In the genomic region with DNA sequence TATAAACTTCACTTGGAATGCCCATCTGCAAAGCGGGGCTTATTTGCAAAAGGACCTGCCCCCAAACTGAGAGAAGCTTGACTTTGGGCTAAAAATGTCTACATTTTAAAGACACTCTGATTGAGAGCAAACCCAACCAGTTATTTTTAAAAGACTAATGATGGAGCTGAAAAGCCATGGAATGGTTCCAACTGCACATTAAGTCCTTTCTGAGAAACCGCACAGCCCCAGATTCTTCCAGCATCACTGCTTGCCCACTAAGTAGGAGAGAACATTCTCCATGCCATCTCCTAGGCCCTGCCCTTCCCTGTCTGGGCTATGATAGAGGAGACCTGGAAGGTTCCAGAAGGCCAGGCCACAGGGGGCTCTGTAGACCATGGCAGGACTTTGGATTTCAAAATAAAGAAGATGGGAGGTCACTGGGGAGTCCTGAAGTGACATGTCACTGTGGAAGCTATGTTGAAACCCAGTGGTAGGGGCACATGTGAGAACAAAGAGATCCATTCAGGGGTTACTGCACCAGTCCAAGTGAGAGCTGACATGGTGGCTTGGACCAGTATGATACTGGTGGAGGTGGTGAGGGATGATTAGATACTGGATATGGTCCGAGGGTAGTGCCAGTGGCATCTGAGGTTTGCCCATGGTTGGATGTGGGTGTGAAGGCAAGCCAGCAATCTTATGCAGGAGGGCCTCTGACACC, we compare ENCODE assay signal across 20 cellular contexts.
"Had no signal": no experiment of that assay in that cellular context is flagged by ENCODE, and none has a peak within 500 bp of the region (broad histone marks: within the 10 kb centered on the region; RNA-seq: fewer than 3 reads in every experiment).

No MANE protein-coding gene starts in this region.

- H3K36me3 Mint-ChIP-seq: memory B cell, naive B cell, T-cell, WTC11 had no signal

- H3K36me3 ChIP-seq: cardiac muscle cell, gastrocnemius medialis, left ventricle myocardium inferior, right lobe of liver, spleen, thyroid gland had no signal

- H3K4me2 ChIP-seq: SK-N-SH had no signal

- H3K9me3 ChIP-seq: gastrocnemius medialis, left ventricle myocardium inferior, mucosa of descending colon, right lobe of liver, SK-N-SH, spleen, thyroid gland had no signal

- H3K9ac ChIP-seq: SK-N-SH had no signal

- DNase-seq: activated CD4-positive, alpha-beta T cell treated with anti-CD3 and anti-CD28 coated beads for 4 hours; activated CD8-positive, alpha-beta T cell treated with anti-CD3 and anti-CD28 coated beads for 36 hours; activated naive CD4-positive, alpha-beta T cell treated with anti-CD3 and anti-CD28 coated beads, Interleukin-2, amount 50 U/mL, for 16 hours; activated T-cell treated with anti-CD3 and anti-CD28 coated beads, Interleukin-2, amount 50 U/mL, for 72 hours; gastrocnemius medialis; kidney; left ventricle myocardium inferior; mucosa of descending colon; naive B cell; SK-N-SH; spleen; stimulated activated CD4-positive, alpha-beta T cell treated with anti-CD3 and anti-CD28 coated beads, Interleukin-4, amount 100 ng/mL, for 4 hours; stimulated activated naive B cell treated with anti-CD40 and anti-IgM and Interleukin-4, amounts not matched to agents 10 μg/mL and 1 μg/mL and 100 μg/mL, for 72 hours; T-cell; thyroid gland had no signal

- H3K27me3 Mint-ChIP-seq: activated CD8-positive, alpha-beta T cell treated with anti-CD3 and anti-CD28 coated beads for 36 hours; memory B cell; naive B cell; stimulated activated naive B cell treated with anti-CD40 and anti-IgM and Interleukin-4, amounts not matched to agents 10 μg/mL and 1 μg/mL and 100 μg/mL, for 72 hours; T-cell had no signal

- H3K4me3 ChIP-seq: cardiac muscle cell, gastrocnemius medialis, left ventricle myocardium inferior, mucosa of descending colon, right lobe of liver, spleen, thyroid gland had no signal

- H3K27ac Mint-ChIP-seq: activated CD8-positive, alpha-beta T cell treated with anti-CD3 and anti-CD28 coated beads for 36 hours; activated T-cell treated with anti-CD3 and anti-CD28 coated beads, Interleukin-2, amount 50 U/mL, for 72 hours; memory B cell; stimulated activated naive B cell treated with anti-CD40 and anti-IgM and Interleukin-4, amounts not matched to agents 10 μg/mL and 1 μg/mL and 100 μg/mL, for 72 hours; T-cell; WTC11 had no signal

- H3K4me1 ChIP-seq: gastrocnemius medialis, left ventricle myocardium inferior, right lobe of liver, thyroid gland had no signal

- H3K27ac ChIP-seq: cardiac muscle cell, gastrocnemius medialis, left ventricle myocardium inferior, right lobe of liver, spleen, thyroid gland had no signal

- H3K9me3 Mint-ChIP-seq: activated CD8-positive, alpha-beta T cell treated with anti-CD3 and anti-CD28 coated beads for 36 hours; memory B cell; naive B cell; neural crest cell; stimulated activated naive B cell treated with anti-CD40 and anti-IgM and Interleukin-4, amounts not matched to agents 10 μg/mL and 1 μg/mL and 100 μg/mL, for 72 hours; T-cell; WTC11 had no signal

- H3K4me3 Mint-ChIP-seq: activated CD8-positive, alpha-beta T cell treated with anti-CD3 and anti-CD28 coated beads for 36 hours; activated T-cell treated with anti-CD3 and anti-CD28 coated beads, Interleukin-2, amount 50 U/mL, for 72 hours; memory B cell; neural crest cell; stimulated activated naive B cell treated with anti-CD40 and anti-IgM and Interleukin-4, amounts not matched to agents 10 μg/mL and 1 μg/mL and 100 μg/mL, for 72 hours; T-cell; WTC11 had no signal

- H3K4me1 Mint-ChIP-seq: memory B cell; naive B cell; neural crest cell; stimulated activated naive B cell treated with anti-CD40 and anti-IgM and Interleukin-4, amounts not matched to agents 10 μg/mL and 1 μg/mL and 100 μg/mL, for 72 hours; T-cell had no signal

- H3K27me3 ChIP-seq: cardiac muscle cell, gastrocnemius medialis, right lobe of liver, spleen, thyroid gland had no signal

- ATAC-seq: activated CD8-positive, alpha-beta T cell treated with anti-CD3 and anti-CD28 coated beads for 36 hours; activated T-cell treated with anti-CD3 and anti-CD28 coated beads, Interleukin-2, amount 50 U/mL, for 72 hours; gastrocnemius medialis; mucosa of descending colon; right lobe of liver; stimulated activated naive B cell treated with anti-CD40 and anti-IgM and Interleukin-4, amounts not matched to agents 10 μg/mL and 1 μg/mL and 100 μg/mL, for 72 hours; T-cell; WTC11 had no signal
